Comparison of ENCODE assay signal across 8 cellular contexts in genomic region chr2:224937887-224938286, GRCh38.
DNase-seq lines count a peak whose midpoint lies in the region; ATAC-seq and TF ChIP-seq lines count a peak whose summit lies in the region.

No MANE protein-coding gene starts in this region.

- no peak overlapping the region for H4K91ac ChIP-seq in trophoblast cell (ENCODE audit: low read depth, low read length)

- H2AFZ ChIP-seq in trophoblast cell (ENCODE audit: insufficient read depth, low read length, poor library complexity): no peak overlapping the region

- no peak overlapping the region for H2BK12ac ChIP-seq in trophoblast cell (ENCODE audit: low read length)

- H3K9me3 ChIP-seq in trophoblast cell (ENCODE audit: insufficient read depth, low read depth, low read length): no peaks in the 10 kb centered on the region
- H3K9me3 ChIP-seq in right cardiac atrium (ENCODE audit: control insufficient read depth, low read length): no peaks in the 10 kb centered on the region
- no peaks in the 10 kb centered on the region for H3K9me3 ChIP-seq in psoas muscle

- H3K9me3 Mint-ChIP-seq in effector memory CD8-positive, alpha-beta T cell: no peaks in the 10 kb centered on the region

- H3K36me3 ChIP-seq in trophoblast cell (ENCODE audit: control insufficient read depth in 1 of 2, insufficient read depth in 2 of 2, low read length in 2 of 2) (no peaks in the 10 kb centered on the region), psoas muscle (ENCODE audit: insufficient read depth in 1 of 2, low read depth in 1 of 2) (no peaks in the 10 kb centered on the region)

- H2BK120ac ChIP-seq in trophoblast cell (ENCODE audit: insufficient read depth, low read length, poor library complexity): no peak overlapping the region

- ATAC-seq in GM18502 (IDR thresholded peaks at IDR 0.05; ENCODE audit: poor library complexity, unreplicated experiment) (peak; percentile 91), GM21423 (IDR thresholded peaks at IDR 0.05; ENCODE audit: unreplicated experiment) (peak; percentile 85), HG03457 (IDR thresholded peaks at IDR 0.05; ENCODE audit: unreplicated experiment) (peak; percentile 76), right cardiac atrium (no peak), psoas muscle (no peak)
- ATAC-seq in effector memory CD8-positive, alpha-beta T cell (replicated peaks): peak; percentile 17

- no peak overlapping the region for H4K8ac ChIP-seq in trophoblast cell (ENCODE audit: low read depth, low read length)

- H3K79me1 ChIP-seq in trophoblast cell (ENCODE audit: low read length): no peaks in the 10 kb centered on the region

- no peaks in the 10 kb centered on the region for H3K36me3 Mint-ChIP-seq in effector memory CD8-positive, alpha-beta T cell (ENCODE audit: insufficient read depth)

- H3K4me3 Mint-ChIP-seq in effector memory CD8-positive, alpha-beta T cell: peak overlapping the region in 1 of 2 donors; percentile 36

- H2AK5ac ChIP-seq in trophoblast cell (ENCODE audit: low read length): no peak overlapping the region

- no peak overlapping the region for H3K14ac ChIP-seq in trophoblast cell (ENCODE audit: low read length)

- no peak overlapping the region for H3K4me2 ChIP-seq in trophoblast cell (ENCODE audit: low read length)

- H2BK5ac ChIP-seq in trophoblast cell (ENCODE audit: low read depth, low read length, poor library complexity): no peak overlapping the region

- no peak overlapping the region for H3K18ac ChIP-seq in trophoblast cell (ENCODE audit: low read length)

- no peak overlapping the region for H3K9ac ChIP-seq in trophoblast cell (ENCODE audit: low read length)

- no CpG with 5 or more reads among the region's 5 CpGs for WGBS in trophoblast cell (ENCODE audit: extremely low coverage, insufficient coverage, insufficient read length)
- 61% methylated on average over 5 of the region's 5 CpGs for WGBS in right cardiac atrium
- WGBS in psoas muscle, 3 donors: 79 to 83% (median 81%) methylated on average over 5 of the region's 5 CpGs

- peak overlapping the region; percentile 17 to 71 for H3K27ac Mint-ChIP-seq in effector memory CD8-positive, alpha-beta T cell

- H3K27ac ChIP-seq in trophoblast cell (ENCODE audit: low read depth, low read length): no peak overlapping the region
- H3K27ac ChIP-seq in right cardiac atrium (ENCODE audit: low read length): no peak overlapping the region
- H3K27ac ChIP-seq in psoas muscle: no peak overlapping the region

- H3K4me1 ChIP-seq in trophoblast cell (ENCODE audit: control insufficient read depth in 1 of 2, insufficient read depth in 2 of 2, low read length in 2 of 2) (no peaks in the 10 kb centered on the region), right cardiac atrium (ENCODE audit: control insufficient read depth, insufficient read depth, low read length) (no peaks in the 10 kb centered on the region), psoas muscle (peaks cover 10% of the 10 kb centered on the region)

- H3K27me3 Mint-ChIP-seq in effector memory CD8-positive, alpha-beta T cell: no peaks in the 10 kb centered on the region

- no peak for TF ChIP-seq CTCF in psoas muscle (IDR thresholded peaks at IDR 0.05)

- peaks cover 56 to 64% of the 10 kb centered on the region in 2 donors for H3K4me1 Mint-ChIP-seq in effector memory CD8-positive, alpha-beta T cell (ENCODE audit: low read depth in 2 of 2)

- H3K23ac ChIP-seq in trophoblast cell (ENCODE audit: low read length): no peak overlapping the region

- intact Hi-C loops in right cardiac atrium (cut with DNase I) (no loop called here), psoas muscle (cut with DNase I) (no loop called here)

- no peak overlapping the region for H3K4me3 ChIP-seq in trophoblast cell (ENCODE audit: low read depth, low read length)
- no peak overlapping the region for H3K4me3 ChIP-seq in right cardiac atrium (ENCODE audit: low read length)
- no peak overlapping the region for H3K4me3 ChIP-seq in psoas muscle

- H3K4ac ChIP-seq in trophoblast cell (ENCODE audit: low read depth, low read length): no peak overlapping the region

- no peaks in the 10 kb centered on the region for H3K79me2 ChIP-seq in trophoblast cell (ENCODE audit: control insufficient read depth, insufficient read depth, low read length, poor library complexity)

- H4K12ac ChIP-seq in trophoblast cell (ENCODE audit: low read depth, low read length): no peak overlapping the region

- no peak for DNase-seq in effector memory CD8-positive, alpha-beta T cell
- DNase-seq in trophoblast cell: no peak
- no peak for DNase-seq in right cardiac atrium
- DNase-seq in psoas muscle: no peak
- no peak for DNase-seq in NCI-H446 (lab: John Stamatoyannopoulos, UW)

- H3K27me3 ChIP-seq in trophoblast cell (ENCODE audit: insufficient read depth, low read length) (no peaks in the 10 kb centered on the region), right cardiac atrium (ENCODE audit: control insufficient read depth, insufficient read depth) (no peaks in the 10 kb centered on the region), psoas muscle (ENCODE audit: insufficient read depth in 3 of 3, low read length in 2 of 3) (no peaks in the 10 kb centered on the region)

Comparison
In these comparisons a context has a peak if more than half of its experiments do, and no peak if none do; other contexts are left out.
1. ATAC-seq: peak in GM18502 (single experiment), GM21423 (single experiment), HG03457 (single experiment) and effector memory CD8-positive, alpha-beta T cell (single experiment); none in right cardiac atrium (0 of 2) and psoas muscle (0 of 4).